ENCODE assay signal across 12 cellular contexts in genomic region chr10:14499610-14499904, GRCh38.
"Had no signal": no experiment of that assay in that cellular context is flagged by ENCODE, and none has a peak within 500 bp of the region (broad histone marks: within the 10 kb centered on the region; RNA-seq: fewer than 3 reads in every experiment).

No MANE protein-coding gene starts in this region.

- H3K9me3 ChIP-seq: body of pancreas, ovary, SK-N-SH, tibial nerve had no signal

- H3K27ac ChIP-seq: body of pancreas, ovary had no signal

- H3K4me3 ChIP-seq: body of pancreas, ovary, tibial nerve had no signal

- DNase-seq: cortex of kidney had no signal

- H3K36me3 Mint-ChIP-seq: immature natural killer cell, memory B cell had no signal

- H3K36me3 ChIP-seq: ovary, tibial nerve had no signal

- H3K27me3 Mint-ChIP-seq: activated B cell treated with CpG ODN at 0.5 μM for 24 hours; effector memory CD8-positive, alpha-beta T cell; stimulated activated naive CD8-positive, alpha-beta T cell treated with anti-CD3 and anti-CD28 coated beads, Interleukin-15, Interleukin-2, amounts not matched to agents 100 ng/mL and 50 ng/mL, for 24 hours had no signal

- H3K27me3 ChIP-seq: body of pancreas, ovary, tibial nerve had no signal

- H3K4me3 Mint-ChIP-seq: activated B cell treated with CpG ODN at 0.5 μM for 24 hours; activated CD4-positive, alpha-beta T cell treated with anti-CD3 and anti-CD28 coated beads, Interleukin-2, amount 10 ng/mL, durations not matched to agents 7 days and 5 days; effector memory CD8-positive, alpha-beta T cell; memory B cell; neural crest cell; stimulated activated naive CD8-positive, alpha-beta T cell treated with anti-CD3 and anti-CD28 coated beads, Interleukin-15, Interleukin-2, amounts not matched to agents 100 ng/mL and 50 ng/mL, for 24 hours had no signal

- H3K9me3 Mint-ChIP-seq: activated B cell treated with CpG ODN at 0.5 μM for 24 hours; activated CD4-positive, alpha-beta T cell treated with anti-CD3 and anti-CD28 coated beads, Interleukin-2, amount 10 ng/mL, durations not matched to agents 7 days and 5 days; effector memory CD8-positive, alpha-beta T cell; immature natural killer cell; memory B cell; neural crest cell; stimulated activated naive CD8-positive, alpha-beta T cell treated with anti-CD3 and anti-CD28 coated beads, Interleukin-15, Interleukin-2, amounts not matched to agents 100 ng/mL and 50 ng/mL, for 24 hours had no signal

- H3K27ac Mint-ChIP-seq: activated B cell treated with CpG ODN at 0.5 μM for 24 hours; activated CD4-positive, alpha-beta T cell treated with anti-CD3 and anti-CD28 coated beads, Interleukin-2, amount 10 ng/mL, durations not matched to agents 7 days and 5 days; memory B cell; stimulated activated naive CD8-positive, alpha-beta T cell treated with anti-CD3 and anti-CD28 coated beads, Interleukin-15, Interleukin-2, amounts not matched to agents 100 ng/mL and 50 ng/mL, for 24 hours had no signal
